8 cellular contexts compared by ENCODE assay signal in the genomic region with DNA sequence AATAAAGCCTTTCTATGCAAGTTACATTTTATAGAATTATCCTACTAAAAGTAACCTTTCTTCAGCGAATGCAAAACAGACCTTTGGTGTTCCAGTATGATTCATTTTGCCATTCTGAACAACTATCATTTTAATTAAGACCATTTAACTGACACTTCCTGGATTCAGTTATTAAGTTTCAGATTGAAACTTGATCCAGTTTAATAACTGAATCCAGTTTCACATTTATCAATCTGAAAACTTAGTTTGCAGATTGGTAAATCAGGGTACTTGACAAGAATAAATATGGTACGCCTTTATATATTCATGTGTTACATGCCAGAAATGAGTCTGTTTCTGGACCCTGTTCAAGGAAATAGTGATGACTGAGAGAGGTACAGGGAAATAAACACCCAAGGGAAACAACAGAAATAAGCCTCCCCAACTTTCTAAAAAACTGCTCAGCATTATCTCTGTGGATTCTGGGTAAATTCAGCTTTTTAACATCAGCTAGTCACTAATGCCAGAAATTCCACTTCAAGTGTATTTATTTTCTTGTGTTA. TPM values are rescaled to one million over a fixed set of nuclear protein-coding genes. Genes with fewer than 3 reads are reported as not detected.
DNase-seq lines count a peak whose midpoint lies in the region; ATAC-seq and TF ChIP-seq lines count a peak whose summit lies in the region.

No MANE protein-coding gene starts in this region.

- ATAC-seq in CD4-positive, alpha-beta T cell (ENCODE audit: poor library complexity), result no peak

- peak overlapping the region; percentile 99 for H3K27ac Mint-ChIP-seq in CD4-positive, alpha-beta T cell
- H3K27ac Mint-ChIP-seq in chondrocyte (ENCODE audit: unreplicated experiment) (peak overlapping the region; percentile 71), osteocyte (ENCODE audit: unreplicated experiment) (peak overlapping the region; percentile 80)

- H3K4me1 Mint-ChIP-seq in CD4-positive, alpha-beta T cell (ENCODE audit: low read depth), result peaks cover 62% of the 10 kb centered on the region
- peaks cover 42% of the 10 kb centered on the region for H3K4me1 Mint-ChIP-seq in chondrocyte (ENCODE audit: low read depth)
- H3K4me1 Mint-ChIP-seq in osteocyte (ENCODE audit: unreplicated experiment), result peaks cover 33% of the 10 kb centered on the region

- no peaks in the 10 kb centered on the region for H3K9me3 ChIP-seq in CD4-positive, alpha-beta T cell (ENCODE audit: control insufficient read depth, low read length)

- H3K4me3 Mint-ChIP-seq in CD4-positive, alpha-beta T cell, result peak overlapping the region; percentile 95
- H3K4me3 Mint-ChIP-seq in chondrocyte (ENCODE audit: unreplicated experiment) (no peak overlapping the region), osteocyte (ENCODE audit: unreplicated experiment) (peak overlapping the region; percentile 60)

- peaks cover 38% of the 10 kb centered on the region for H3K36me3 Mint-ChIP-seq in CD4-positive, alpha-beta T cell (ENCODE audit: low read depth)
- peaks cover 13% of the 10 kb centered on the region for H3K36me3 Mint-ChIP-seq in chondrocyte (ENCODE audit: low read depth)
- peaks cover 20% of the 10 kb centered on the region for H3K36me3 Mint-ChIP-seq in osteocyte (ENCODE audit: unreplicated experiment)

- H3K27me3 Mint-ChIP-seq in CD4-positive, alpha-beta T cell, result no peaks in the 10 kb centered on the region
- H3K27me3 Mint-ChIP-seq in chondrocyte (ENCODE audit: low read depth), result no peaks in the 10 kb centered on the region
- H3K27me3 Mint-ChIP-seq in osteocyte (ENCODE audit: unreplicated experiment), result no peaks in the 10 kb centered on the region

- TF ChIP-seq CTCF in CD4-positive, alpha-beta T cell (IDR thresholded peaks at IDR 0.05), result no peak
- TF ChIP-seq CTCF in chondrocyte (IDR thresholded peaks at IDR 0.05) (no peak), osteocyte (IDR thresholded peaks at IDR 0.05) (no peak), brain microvascular endothelial cell (IDR thresholded peaks at IDR 0.05; ENCODE audit: low read depth, low read length, missing control alignments) (no peak)

- H3K4me3 ChIP-seq in brain microvascular endothelial cell (ENCODE audit: low read depth, low read length), result no peak overlapping the region

- no peaks in the 10 kb centered on the region for H3K27me3 ChIP-seq in CD4-positive, alpha-beta T cell (ENCODE audit: control insufficient read depth, insufficient read depth, low read length)
- H3K27me3 ChIP-seq in brain microvascular endothelial cell (replicated peaks), result no peaks in the 10 kb centered on the region

- H3K27ac ChIP-seq in CD4-positive, alpha-beta T cell (ENCODE audit: low read depth, low read length), result peak overlapping the region; percentile 26
- no peak overlapping the region for H3K27ac ChIP-seq in brain microvascular endothelial cell

- intact Hi-C loops in CD4-positive, alpha-beta T cell (cut with DNase I, micrococcal nuclease), result loop anchor here in 1 of 2 experiments (2.0 to 5.0 kb wide), 3 partner anchors 17 to 111 kb away; no protein-coding TSS in a partner anchor

- CTCF ChIA-PET in CD4-positive, alpha-beta T cell (lab: Charles Lee), result interaction anchor here (1.3 kb wide), 1 partner anchor 17 kb away, joined by 3 read pairs; no protein-coding TSS in a partner anchor

- in situ Hi-C loops in brain microvascular endothelial cell (cut with HindIII; ENCODE audit: low pct_ligation_motif_present, low sequenced_read_pairs), result no loop called here

- H3K9me3 Mint-ChIP-seq in CD4-positive, alpha-beta T cell, result no peaks in the 10 kb centered on the region
- H3K9me3 Mint-ChIP-seq in chondrocyte (ENCODE audit: low read depth) (no peaks in the 10 kb centered on the region), osteocyte (ENCODE audit: unreplicated experiment) (no peaks in the 10 kb centered on the region)

- no peak for DNase-seq in CD4-positive, alpha-beta T cell
- peak; percentile 61 for DNase-seq in M059J (ENCODE audit: low read depth)
- DNase-seq in chondrocyte (ENCODE audit: low spot score), result no peak
- DNase-seq in osteocyte (ENCODE audit: extremely low spot score, unreplicated experiment), result no peak
- DNase-seq in DMS114 treated with DMSO at 0.1 percent for 48 hours (lab: John Stamatoyannopoulos, UW; ENCODE audit: unreplicated experiment), result no peak
- DNase-seq in T-helper 9 cell, result no peak
- DNase-seq in kidney glomerular epithelial cell (lab: John Stamatoyannopoulos, UW), result no peak
- no peak for DNase-seq in brain microvascular endothelial cell

- peaks cover 5% of the 10 kb centered on the region for H3K36me3 ChIP-seq in brain microvascular endothelial cell (replicated peaks)

- POLR2A ChIA-PET in CD4-positive, alpha-beta T cell (lab: Charles Lee), result interaction anchor here (1.8 to 6.7 kb wide), 3 partner anchors 17 to 399 kb away, joined by 5 to 221 read pairs (median 7); partner anchors contain the start of gene NFKBIZ

RNA-seq across cellular contexts. Expression of gene NFKBIZ, which starts 23.3 kb away (rescaled TPM):
- 100 to 1,000 TPM; 438 to 451 TPM for total RNA-seq in CD4-positive, alpha-beta T cell
- total RNA-seq in M059J (2014; rRNA removed; shearing (Covaris generic)), result 5.4 and 9.6 TPM in 2 replicates
- total RNA-seq in chondrocyte (17.6 to 22.8 TPM (median 18.9 TPM) in 3 replicates), osteocyte (18.2 and 30.1 TPM in 2 replicates)

RNA-seq across cellular contexts. Expression of gene NXPE3, which starts 47.0 kb away (rescaled TPM):
- total RNA-seq in CD4-positive, alpha-beta T cell, result 10 to 100 TPM; 37.4 to 37.5 TPM
- total RNA-seq in M059J (2014; rRNA removed; shearing (Covaris generic)), result 17.9 and 19.2 TPM in 2 replicates
- total RNA-seq in chondrocyte, result 20.3 to 27.1 TPM (median 20.4 TPM) in 3 replicates
- total RNA-seq in osteocyte, result 22.2 and 23.9 TPM in 2 replicates

Comparison
In these comparisons a context has a peak if more than half of its experiments do, and no peak if none do; other contexts are left out.
1. RNA of gene NFKBIZ, which starts 23.3 kb away (total RNA-seq): 438 to 451 TPM in CD4-positive, alpha-beta T cell; 18.2 to 30.1 TPM in osteocyte, 17.6 to 22.8 TPM in chondrocyte and 5.4 to 9.6 TPM in M059J; every median in the first group is over 10 times any median in the second.
2. Peak in every context shown above with its lines, with median percentiles within 50 percentile points of each other: H3K27ac Mint-ChIP-seq.